Comparison of ENCODE assay signal across 13 cellular contexts in genomic region chr12:25423355-25423754, GRCh38.
"Had no signal": no experiment of that assay in that cellular context is flagged by ENCODE, and none has a peak within 500 bp of the region (broad histone marks: within the 10 kb centered on the region; RNA-seq: fewer than 3 reads in every experiment).

No MANE protein-coding gene starts in this region.

- FAIRE-seq: islet of Langerhans had no signal

- ATAC-seq: foreskin keratinocyte, upper lobe of right lung had no signal

- H3K27me3 ChIP-seq: dorsolateral prefrontal cortex, esophagus squamous epithelium, foreskin keratinocyte, heart left ventricle, suprapubic skin, upper lobe of right lung had no signal

- H3K27ac ChIP-seq: dorsolateral prefrontal cortex, esophagus squamous epithelium, foreskin keratinocyte, suprapubic skin, upper lobe of right lung had no signal

- H3K9me3 ChIP-seq: esophagus squamous epithelium, heart left ventricle, suprapubic skin, upper lobe of right lung had no signal

- H3K4me3 ChIP-seq: dorsolateral prefrontal cortex, esophagus squamous epithelium, heart left ventricle, suprapubic skin, upper lobe of right lung had no signal

- H3K9me3 Mint-ChIP-seq: activated B cell treated with CpG ODN at 0.5 μM for 24 hours; activated CD4-positive, alpha-beta T cell treated with anti-CD3 and anti-CD28 coated beads, Interleukin-2, amount 10 ng/mL, durations not matched to agents 7 days and 5 days; T-helper 1 cell treated with Interleukin-12 subunit alpha and Interleukin-12 subunit beta and Interleukin-4 antibody, amounts not matched to agents 30 μg/mL and 1 μg/mL, for 36 hours had no signal

- H3K27ac Mint-ChIP-seq: activated B cell treated with CpG ODN at 0.5 μM for 24 hours; activated CD4-positive, alpha-beta T cell treated with anti-CD3 and anti-CD28 coated beads, Interleukin-2, amount 10 ng/mL, durations not matched to agents 7 days and 5 days; T-helper 1 cell treated with Interleukin-12 subunit alpha and Interleukin-12 subunit beta and Interleukin-4 antibody, amounts not matched to agents 30 μg/mL and 1 μg/mL, for 36 hours had no signal

- DNase-seq: activated B cell treated with CpG ODN at 0.5 μM for 24 hours; activated CD4-positive, alpha-beta T cell treated with anti-CD3 and anti-CD28 coated beads, Interleukin-2, amount 10 ng/mL, durations not matched to agents 7 days and 5 days; activated naive CD4-positive, alpha-beta T cell treated with anti-CD3 and anti-CD28 coated beads, Interleukin-2, amount 50 U/mL, for 16 hours; dorsolateral prefrontal cortex; esophagus squamous epithelium; foreskin keratinocyte; heart left ventricle; stimulated activated CD4-positive, alpha-beta T cell treated with anti-CD3 and anti-CD28 coated beads, Interleukin-2, amount 100 ng/mL, for 48 hours; stimulated activated naive CD4-positive, alpha-beta T cell treated with Interleukin-2 at 50 U/mL for 16 hours; upper lobe of right lung had no signal

- H3K4me3 Mint-ChIP-seq: activated B cell treated with CpG ODN at 0.5 μM for 24 hours; activated CD4-positive, alpha-beta T cell treated with anti-CD3 and anti-CD28 coated beads, Interleukin-2, amount 10 ng/mL, durations not matched to agents 7 days and 5 days; T-helper 1 cell treated with Interleukin-12 subunit alpha and Interleukin-12 subunit beta and Interleukin-4 antibody, amounts not matched to agents 30 μg/mL and 1 μg/mL, for 36 hours had no signal

- H3K4me1 ChIP-seq: esophagus squamous epithelium, upper lobe of right lung had no signal

- H3K36me3 ChIP-seq: esophagus squamous epithelium, heart left ventricle, suprapubic skin, upper lobe of right lung had no signal

- H3K4me1 Mint-ChIP-seq: activated B cell treated with CpG ODN at 0.5 μM for 24 hours; activated CD4-positive, alpha-beta T cell treated with anti-CD3 and anti-CD28 coated beads, Interleukin-2, amount 10 ng/mL, durations not matched to agents 7 days and 5 days had no signal
